15 cellular contexts compared by ENCODE assay signal in genomic region chr22:17898375-17898774, GRCh38.
"Had no signal": no experiment of that assay in that cellular context is flagged by ENCODE, and none has a peak within 500 bp of the region (broad histone marks: within the 10 kb centered on the region; RNA-seq: fewer than 3 reads in every experiment).

No MANE protein-coding gene starts in this region.

- H3K36me3 ChIP-seq: colonic mucosa, uterus had no signal

- H3K27ac ChIP-seq: colonic mucosa, skin epidermis, tibial artery, uterus had no signal

- H3K4me3 ChIP-seq: colonic mucosa, skin epidermis, stomach, tibial artery, uterus had no signal

- H3K27me3 Mint-ChIP-seq: activated CD4-positive, alpha-beta T cell treated with anti-CD3 and anti-CD28 coated beads, Interleukin-2, amount 10 ng/mL, durations not matched to agents 7 days and 5 days had no signal

- H3K27ac Mint-ChIP-seq: activated CD4-positive, alpha-beta T cell treated with anti-CD3 and anti-CD28 coated beads, Interleukin-2, amount 10 ng/mL, durations not matched to agents 7 days and 5 days; activated T-helper 1 cell treated with anti-CD3 and anti-CD28 coated beads, Interleukin-12 subunit alpha, Interleukin-12 subunit beta, Interleukin-2, Interleukin-4 antibody, amounts not matched to agents 30 ng/mL and 10 ng/mL and 1 ng/mL, durations not matched to agents 14 hours and 24 hours and 36 hours; nephron had no signal

- DNase-seq: activated CD4-positive, alpha-beta T cell treated with anti-CD3 and anti-CD28 coated beads, Interleukin-2, amount 10 ng/mL, durations not matched to agents 7 days and 5 days; activated naive CD4-positive, alpha-beta T cell treated with Interleukin-2 at 50 U/mL for 16 hours; colonic mucosa; foreskin fibroblast; glutamatergic neuron; kidney glomerular epithelial cell; stimulated activated CD4-positive, alpha-beta T cell treated with anti-CD3 and anti-CD28 coated beads, Interleukin-4, amount 100 ng/mL, for 4 hours; stimulated activated CD8-positive, alpha-beta memory T cell treated with anti-CD3 and anti-CD28 coated beads, Interleukin-4, amount 100 ng/mL, for 48 hours; stomach; SW 1271; tibial artery; uterus had no signal

- H3K4me3 Mint-ChIP-seq: activated CD4-positive, alpha-beta T cell treated with anti-CD3 and anti-CD28 coated beads, Interleukin-2, amount 10 ng/mL, durations not matched to agents 7 days and 5 days; activated T-helper 1 cell treated with anti-CD3 and anti-CD28 coated beads, Interleukin-12 subunit alpha, Interleukin-12 subunit beta, Interleukin-2, Interleukin-4 antibody, amounts not matched to agents 30 ng/mL and 10 ng/mL and 1 ng/mL, durations not matched to agents 14 hours and 24 hours and 36 hours; nephron had no signal

- H3K4me1 ChIP-seq: uterus had no signal

- H3K27me3 ChIP-seq: colonic mucosa, stomach, tibial artery, uterus had no signal

- H3K9me3 Mint-ChIP-seq: activated CD4-positive, alpha-beta T cell treated with anti-CD3 and anti-CD28 coated beads, Interleukin-2, amount 10 ng/mL, durations not matched to agents 7 days and 5 days; activated T-helper 1 cell treated with anti-CD3 and anti-CD28 coated beads, Interleukin-12 subunit alpha, Interleukin-12 subunit beta, Interleukin-2, Interleukin-4 antibody, amounts not matched to agents 30 ng/mL and 10 ng/mL and 1 ng/mL, durations not matched to agents 14 hours and 24 hours and 36 hours; nephron had no signal

- H3K9me3 ChIP-seq: colonic mucosa, stomach, tibial artery, uterus had no signal
